ENCODE assay signal across 13 cellular contexts in the genomic region with DNA sequence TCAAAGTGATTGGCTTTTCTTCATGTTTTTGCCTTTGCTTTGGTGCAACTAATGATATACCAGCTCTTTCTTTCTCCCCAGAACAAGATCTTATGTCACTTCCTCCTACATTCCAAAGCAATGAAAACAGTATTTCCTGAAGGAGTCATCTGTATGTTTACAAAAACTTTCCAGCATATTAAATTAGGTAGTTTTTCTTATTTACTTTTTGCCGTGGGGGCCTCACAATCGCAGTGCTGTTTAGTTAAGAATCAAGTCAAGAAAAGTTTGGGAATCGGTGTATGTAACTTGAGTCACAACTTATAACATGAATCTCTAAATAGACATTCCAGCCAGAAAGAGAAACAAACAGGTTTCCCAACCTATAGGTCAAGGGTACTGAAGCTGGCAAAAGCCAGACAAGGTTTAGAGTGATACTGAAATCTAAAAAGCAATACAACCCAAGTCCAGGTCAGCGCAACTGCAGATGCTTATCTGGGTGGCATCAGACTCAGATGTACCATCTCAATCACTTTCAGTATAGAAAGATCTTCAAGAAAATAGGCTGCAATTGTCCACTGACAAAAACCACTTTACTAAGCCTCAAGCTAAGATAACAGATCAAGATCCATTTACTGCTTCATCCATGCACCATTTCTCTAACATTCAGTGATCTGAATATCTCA.
DNase-seq lines count a peak whose midpoint lies in the region; ATAC-seq and TF ChIP-seq lines count a peak whose summit lies in the region.
"Had no signal": no experiment of that assay in that cellular context is flagged by ENCODE, and none has a peak within 500 bp of the region (broad histone marks: within the 10 kb centered on the region; RNA-seq: fewer than 3 reads in every experiment).

No MANE protein-coding gene starts in this region.

- peaks cover 48% of the 10 kb centered on the region for H3K4me1 Mint-ChIP-seq in dendritic cell treated with granulocyte-macrophage colony-stimulating factor and Interleukin-4, amounts not matched to agents 40 ng/mL and 50 ng/mL, for 4 days (ENCODE audit: low read depth)
- peaks cover 22% of the 10 kb centered on the region for H3K4me1 Mint-ChIP-seq in mesothelial cell of epicardium
- peaks cover 11% of the 10 kb centered on the region for H3K4me1 Mint-ChIP-seq in stimulated activated memory B cell treated with anti-CD40 and anti-IgM and Interleukin-4, amounts not matched to agents 10 μg/mL and 1 μg/mL and 100 μg/mL, for 72 hours

- no peak overlapping the region for H3K4me3 ChIP-seq in AG10803 (ENCODE audit: low read length)

- intact Hi-C loops in dendritic cell treated with granulocyte-macrophage colony-stimulating factor and Interleukin-4, amounts not matched to agents 40 ng/mL and 50 ng/mL, for 4 days (cut with micrococcal nuclease), result no loop called here

- H3K27me3 Mint-ChIP-seq in dendritic cell treated with granulocyte-macrophage colony-stimulating factor and Interleukin-4, amounts not matched to agents 40 ng/mL and 50 ng/mL, for 4 days, result no peaks in the 10 kb centered on the region
- no peaks in the 10 kb centered on the region for H3K27me3 Mint-ChIP-seq in mesothelial cell of epicardium (ENCODE audit: low read depth)
- H3K27me3 Mint-ChIP-seq in stimulated activated memory B cell treated with anti-CD40 and anti-IgM and Interleukin-4, amounts not matched to agents 10 μg/mL and 1 μg/mL and 100 μg/mL, for 72 hours, result no peaks in the 10 kb centered on the region
- H3K27me3 Mint-ChIP-seq: activated CD4-positive, alpha-beta memory T cell treated with anti-CD3 and anti-CD28 coated beads, Interleukin-2, amount 10 ng/mL, durations not matched to agents 7 days and 5 days had no signal

- TF ChIP-seq CTCF in AG10803 (conservative IDR thresholded peaks at IDR 0.05; ENCODE audit: low read length) (no peak), mesothelial cell of epicardium (IDR thresholded peaks at IDR 0.05; ENCODE audit: unreplicated experiment) (no peak)

- peaks cover 22% of the 10 kb centered on the region for H3K36me3 Mint-ChIP-seq in dendritic cell treated with granulocyte-macrophage colony-stimulating factor and Interleukin-4, amounts not matched to agents 40 ng/mL and 50 ng/mL, for 4 days (ENCODE audit: low read depth)
- H3K36me3 Mint-ChIP-seq in mesothelial cell of epicardium, result peaks cover 5% of the 10 kb centered on the region
- H3K36me3 Mint-ChIP-seq in stimulated activated memory B cell treated with anti-CD40 and anti-IgM and Interleukin-4, amounts not matched to agents 10 μg/mL and 1 μg/mL and 100 μg/mL, for 72 hours, result no peaks in the 10 kb centered on the region

- no peak for ATAC-seq in stimulated activated memory B cell treated with anti-CD40 and anti-IgM and Interleukin-4, amounts not matched to agents 10 μg/mL and 1 μg/mL and 100 μg/mL, for 72 hours
- ATAC-seq in GM18909 (IDR thresholded peaks at IDR 0.05; ENCODE audit: poor library complexity, unreplicated experiment), result no peak

- DNase-seq in AG10803 (ENCODE audit: low read depth) (peak; percentile 50), HuH-7 (ENCODE audit: low spot score) (peak; percentile 35), mesothelial cell of epicardium (ENCODE audit: low spot score in 2 of 2, unreplicated experiment in 2 of 2) (no peak), NCI-H146 treated with DMSO at 0.1 percent for 48 hours (lab: John Stamatoyannopoulos, UW; ENCODE audit: unreplicated experiment) (no peak), 8988T (no peak)
- DNase-seq: activated CD4-positive, alpha-beta memory T cell treated with anti-CD3 and anti-CD28 coated beads, Interleukin-2, amount 10 ng/mL, durations not matched to agents 7 days and 5 days; aorta; DND-41; NCI-H1694; Right ventricle myocardium superior had no signal

- H3K9me3 Mint-ChIP-seq in dendritic cell treated with granulocyte-macrophage colony-stimulating factor and Interleukin-4, amounts not matched to agents 40 ng/mL and 50 ng/mL, for 4 days, result no peaks in the 10 kb centered on the region
- H3K9me3 Mint-ChIP-seq in mesothelial cell of epicardium, result peaks cover 24% of the 10 kb centered on the region
- H3K9me3 Mint-ChIP-seq in stimulated activated memory B cell treated with anti-CD40 and anti-IgM and Interleukin-4, amounts not matched to agents 10 μg/mL and 1 μg/mL and 100 μg/mL, for 72 hours, result no peaks in the 10 kb centered on the region
- H3K9me3 Mint-ChIP-seq: activated CD4-positive, alpha-beta memory T cell treated with anti-CD3 and anti-CD28 coated beads, Interleukin-2, amount 10 ng/mL, durations not matched to agents 7 days and 5 days had no signal

- H3K27ac Mint-ChIP-seq in dendritic cell treated with granulocyte-macrophage colony-stimulating factor and Interleukin-4, amounts not matched to agents 40 ng/mL and 50 ng/mL, for 4 days, result peak overlapping the region; percentile 35
- peak overlapping the region; percentile 92 for H3K27ac Mint-ChIP-seq in mesothelial cell of epicardium
- H3K27ac Mint-ChIP-seq in stimulated activated memory B cell treated with anti-CD40 and anti-IgM and Interleukin-4, amounts not matched to agents 10 μg/mL and 1 μg/mL and 100 μg/mL, for 72 hours, result no peak overlapping the region
- H3K27ac Mint-ChIP-seq: activated CD4-positive, alpha-beta memory T cell treated with anti-CD3 and anti-CD28 coated beads, Interleukin-2, amount 10 ng/mL, durations not matched to agents 7 days and 5 days had no signal

- H3K4me3 Mint-ChIP-seq in dendritic cell treated with granulocyte-macrophage colony-stimulating factor and Interleukin-4, amounts not matched to agents 40 ng/mL and 50 ng/mL, for 4 days, result no peak overlapping the region
- no peak overlapping the region for H3K4me3 Mint-ChIP-seq in mesothelial cell of epicardium
- no peak overlapping the region for H3K4me3 Mint-ChIP-seq in stimulated activated memory B cell treated with anti-CD40 and anti-IgM and Interleukin-4, amounts not matched to agents 10 μg/mL and 1 μg/mL and 100 μg/mL, for 72 hours
- H3K4me3 Mint-ChIP-seq: activated CD4-positive, alpha-beta memory T cell treated with anti-CD3 and anti-CD28 coated beads, Interleukin-2, amount 10 ng/mL, durations not matched to agents 7 days and 5 days had no signal

Comparison
In these comparisons a context has a peak if more than half of its experiments do, and no peak if none do; other contexts are left out.
1. DNase-seq: peak in AG10803 (single experiment) and HuH-7 (single experiment); none in mesothelial cell of epicardium (0 of 2), NCI-H146 treated with DMSO at 0.1 percent for 48 hours (single experiment) and 8988T (single experiment).